Comparison of ENCODE assay signal across 8 cellular contexts in the genomic region with DNA sequence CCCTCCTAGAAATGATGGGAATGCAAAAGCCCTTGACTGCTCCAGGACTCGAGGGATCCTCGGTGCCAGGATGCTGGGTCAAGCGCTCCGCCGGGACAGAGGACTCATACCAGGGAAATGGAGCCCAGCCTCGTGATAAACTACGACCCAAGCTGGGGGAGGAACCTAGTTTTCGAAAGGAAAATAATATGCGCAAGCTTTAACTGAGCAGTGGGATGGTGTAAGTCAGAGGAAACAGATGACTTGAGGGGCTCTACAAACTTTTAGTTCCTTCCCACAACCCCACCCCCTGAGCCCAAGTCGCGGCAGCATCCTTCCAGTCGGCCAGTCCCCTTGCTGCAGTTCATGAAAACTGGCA. TPM values are rescaled to one million over a fixed set of nuclear protein-coding genes. Genes with fewer than 3 reads are reported as not detected.
A peak's percentile ranks its signal among the peaks of the same experiment; 100 is the strongest.
DNase-seq lines count a peak whose midpoint lies in the region; ATAC-seq, FAIRE-seq and TF ChIP-seq lines count a peak whose summit lies in the region.

No MANE protein-coding gene starts in this region.

- peak; percentile 29 for ATAC-seq in HG03097 (IDR thresholded peaks at IDR 0.05; ENCODE audit: low FRiP score, unreplicated experiment)
- peak; percentile 67 for ATAC-seq in activated CD8-positive, alpha-beta T cell treated with anti-CD3 and anti-CD28 coated beads for 36 hours

- FAIRE-seq in kidney (lab: Jason Lieb, UNC) (no peak), GM19239 (lab: Jason Lieb, UNC) (no peak)

- no peaks in the 10 kb centered on the region for H3K9me3 ChIP-seq in kidney (ENCODE audit: control insufficient read depth in 1 of 2, low read length in 2 of 2)

- no peaks in the 10 kb centered on the region for H3K9me3 Mint-ChIP-seq in activated CD8-positive, alpha-beta T cell treated with anti-CD3 and anti-CD28 coated beads for 36 hours

- peaks cover 8 to 11% of the 10 kb centered on the region in 2 donors for H3K36me3 ChIP-seq in kidney (ENCODE audit: control insufficient read depth in 1 of 2, insufficient read depth in 2 of 2, low read length in 2 of 2)

- DNase-seq in stimulated activated CD4-positive, alpha-beta T cell treated with anti-CD3 and anti-CD28 coated beads, Interleukin-1b, Interleukin-23, amount 100 ng/mL, for 48 hours, result peak; percentile 34
- DNase-seq in stimulated activated CD4-positive, alpha-beta T cell treated with anti-CD3 and anti-CD28 coated beads, Interleukin-4, amount 100 ng/mL, for 1 hour, result no peak
- peak; percentile 73 for DNase-seq in activated CD8-positive, alpha-beta T cell treated with anti-CD3 and anti-CD28 coated beads for 36 hours
- no peak for DNase-seq in kidney
- DNase-seq in GM19239 (ENCODE audit: insufficient read length, low spot score), result no peak
- DNase-seq in islet precursor cell, result no peak

- peak overlapping the region; percentile 44 to 96 for H3K9ac ChIP-seq in kidney (ENCODE audit: low read length in 2 of 2)

- H3K27me3 Mint-ChIP-seq in activated CD8-positive, alpha-beta T cell treated with anti-CD3 and anti-CD28 coated beads for 36 hours, result no peaks in the 10 kb centered on the region

- H3K27ac Mint-ChIP-seq in activated CD8-positive, alpha-beta T cell treated with anti-CD3 and anti-CD28 coated beads for 36 hours, result peak overlapping the region; percentile 99

- CTCF ChIA-PET in activated CD8-positive, alpha-beta T cell treated with anti-CD3 and anti-CD28 coated beads for 36 hours (lab: Charles Lee), result interaction anchor here (0.8 to 2.0 kb wide), 4 partner anchors 25 to 117 kb away, joined by 3 to 6 read pairs (median 3); a partner anchor contains a TSS

- intact Hi-C loops in activated CD8-positive, alpha-beta T cell treated with anti-CD3 and anti-CD28 coated beads for 36 hours (cut with micrococcal nuclease), result loop anchor here (2.0 to 10.0 kb wide), 2 partner anchors 116 to 150 kb away; a partner anchor contains a TSS
- intact Hi-C loops in kidney (cut with DNase I), result no loop called here

- H3K4me1 ChIP-seq in kidney (ENCODE audit: control insufficient read depth in 1 of 2, insufficient read depth in 1 of 2, low read depth in 1 of 2, low read length in 2 of 2), result peaks cover 0 to 2% of the 10 kb centered on the region in 2 donors

- H3K27ac ChIP-seq in kidney (ENCODE audit: low read depth in 2 of 2, low read length in 2 of 2), result peak overlapping the region; percentile 61 to 95
- peak overlapping the region; percentile 90 for H3K27ac ChIP-seq in temporal lobe (ENCODE audit: low read depth, low read length)

- H3K4me3 ChIP-seq in kidney (ENCODE audit: low read length in 2 of 2), result peak overlapping the region; percentile 94 to 97

- TF ChIP-seq CTCF in activated CD8-positive, alpha-beta T cell treated with anti-CD3 and anti-CD28 coated beads for 36 hours (IDR thresholded peaks at IDR 0.05), result no peak
- TF ChIP-seq CTCF in kidney (IDR thresholded peaks at IDR 0.05; ENCODE audit: borderline replicate concordance, extremely low read depth, insufficient read depth), result no peak

- peaks cover 40% of the 10 kb centered on the region for H3K36me3 Mint-ChIP-seq in activated CD8-positive, alpha-beta T cell treated with anti-CD3 and anti-CD28 coated beads for 36 hours (ENCODE audit: low read depth)

- POLR2A ChIA-PET in activated CD8-positive, alpha-beta T cell treated with anti-CD3 and anti-CD28 coated beads for 36 hours (lab: Charles Lee), result interaction anchor here (0.8 to 2.2 kb wide), 17 partner anchors 9 to 141 kb away, joined by 3 to 10 read pairs (median 4); a partner anchor contains a TSS

- H3K4me1 Mint-ChIP-seq in activated CD8-positive, alpha-beta T cell treated with anti-CD3 and anti-CD28 coated beads for 36 hours (ENCODE audit: low read depth), result peaks cover 34% of the 10 kb centered on the region

- peak overlapping the region; percentile 86 for H3K4me3 Mint-ChIP-seq in activated CD8-positive, alpha-beta T cell treated with anti-CD3 and anti-CD28 coated beads for 36 hours

RNA-seq across cellular contexts. Expression of a gene that starts 0.7 kb away (rescaled TPM):
- total RNA-seq in activated CD8-positive, alpha-beta T cell treated with anti-CD3 and anti-CD28 coated beads for 36 hours, result 100 to 1,000 TPM; 171 to 173 TPM
- total RNA-seq in kidney (58.8 TPM), temporal lobe (76.7 TPM)
- polyA plus RNA-seq in kidney (ENCODE audit: insufficient read depth, low read depth, low replicate concordance), result 38.1 TPM

Comparison
In these comparisons a context has a peak if more than half of its experiments do, and no peak if none do; other contexts are left out.
1. DNase-seq: peak in stimulated activated CD4-positive, alpha-beta T cell treated with anti-CD3 and anti-CD28 coated beads, Interleukin-1b, Interleukin-23, amount 100 ng/mL, for 48 hours (single experiment) and activated CD8-positive, alpha-beta T cell treated with anti-CD3 and anti-CD28 coated beads for 36 hours (single experiment); none in stimulated activated CD4-positive, alpha-beta T cell treated with anti-CD3 and anti-CD28 coated beads, Interleukin-4, amount 100 ng/mL, for 1 hour (single experiment), kidney (single experiment), GM19239 (single experiment) and islet precursor cell (single experiment).